ENCODE assay signal across 8 cellular contexts in the genomic region with DNA sequence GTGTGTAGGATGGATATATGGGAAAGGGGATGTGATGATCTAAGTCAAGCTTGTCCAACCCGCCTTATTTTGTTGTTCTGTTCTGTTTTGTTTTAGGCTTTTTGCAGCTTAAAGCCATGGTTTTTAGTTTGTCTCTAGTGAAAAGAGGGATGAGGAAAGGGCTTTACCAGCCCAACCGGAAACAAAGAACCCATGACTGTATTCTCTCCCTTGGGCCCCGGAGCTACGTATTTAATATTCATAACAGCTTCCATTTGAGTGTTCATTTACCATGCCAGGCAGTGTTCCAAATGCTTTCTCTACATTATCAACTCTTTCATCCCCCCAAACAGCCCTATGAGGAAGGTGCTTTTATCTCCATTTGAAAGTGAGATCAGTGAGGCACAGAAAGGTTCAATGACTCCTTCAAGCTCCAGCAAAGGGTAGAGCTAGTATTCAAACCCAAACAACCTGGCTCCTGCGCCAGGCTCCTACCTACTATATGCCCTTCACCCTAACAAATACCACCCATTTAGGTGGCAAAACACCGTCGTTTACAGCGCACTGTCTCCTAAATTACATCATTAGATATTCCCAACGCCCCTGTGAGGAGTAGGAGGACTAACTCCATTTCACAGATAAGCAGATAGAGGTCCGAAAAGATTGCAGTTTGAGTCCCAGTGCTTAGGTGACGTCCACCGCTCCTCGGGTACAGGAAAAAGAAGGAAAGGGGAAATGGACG. TPM values are rescaled to one million over a fixed set of nuclear protein-coding genes. Genes with fewer than 3 reads are reported as not detected.
DNase-seq lines count a peak whose midpoint lies in the region; ATAC-seq and TF ChIP-seq lines count a peak whose summit lies in the region.

No MANE protein-coding gene starts in this region.

- peaks cover 30% of the 10 kb centered on the region for H3K4me1 ChIP-seq in psoas muscle

- peaks cover 2 to 40% of the 10 kb centered on the region in 2 donors for H3K36me3 ChIP-seq in psoas muscle (ENCODE audit: insufficient read depth in 1 of 2, low read depth in 1 of 2)

- no peaks in the 10 kb centered on the region for H3K9me3 ChIP-seq in psoas muscle

- H3K27me3 ChIP-seq in psoas muscle (ENCODE audit: insufficient read depth in 3 of 3, low read length in 2 of 3): no peaks in the 10 kb centered on the region

- H3K27ac ChIP-seq in psoas muscle: peak overlapping the region; percentile 95

- TF ChIP-seq CTCF in fibroblast of villous mesenchyme (IDR thresholded peaks at IDR 0.05; ENCODE audit: insufficient read depth, low read depth, low read length): no peak
- no peak for TF ChIP-seq CTCF in psoas muscle (IDR thresholded peaks at IDR 0.05)

- WGBS in psoas muscle, 3 donors: 8 to 9% (median 9%) methylated on average over 14 of the region's 14 CpGs

- intact Hi-C loops in psoas muscle (cut with DNase I): loop anchor here in 1 of 2 donors (1.0 kb wide), 1 partner anchor 25 kb away; no protein-coding TSS in a partner anchor

- H3K4me3 ChIP-seq in fibroblast of villous mesenchyme (ENCODE audit: low read depth, low read length) (peak overlapping the region; percentile 91), psoas muscle (peak overlapping the region; percentile 84)

- DNase-seq in COLO668 (lab: John Stamatoyannopoulos, UW; ENCODE audit: unreplicated experiment) (peak; percentile 9), fibroblast of villous mesenchyme (ENCODE audit: low read depth) (peak; percentile 59), psoas muscle (no peak), RPMI8226 (no peak)
- DNase-seq in activated CD4-positive, alpha-beta T cell treated with anti-CD3 and anti-CD28 coated beads, Interleukin-2, amount 50 U/mL, for 48 hours: peak; percentile 9 to 21

- ATAC-seq in HG02798 (IDR thresholded peaks at IDR 0.05; ENCODE audit: poor library complexity, unreplicated experiment) (peak; percentile 6), psoas muscle (peak in 3 of 4 donors; percentile 1 to 9 (median 3)), HG02884 (IDR thresholded peaks at IDR 0.05; ENCODE audit: unreplicated experiment) (no peak), HG02885 (IDR thresholded peaks at IDR 0.05; ENCODE audit: poor library complexity, unreplicated experiment) (no peak)

RNA-seq across cellular contexts. Expression of gene GTPBP8, which starts 27.8 kb away (rescaled TPM):
- total RNA-seq in fibroblast of villous mesenchyme (40.6 and 44.9 TPM in 2 replicates), psoas muscle (10 to 100 TPM; 15.4 to 27.9 (median 22.9) TPM)
- polyA plus RNA-seq in psoas muscle: 10 to 100 TPM; 20.1 to 41.9 (median 40.5) TPM

RNA-seq across cellular contexts. Expression of gene CD200R1, which starts 43.7 kb away (rescaled TPM):
- total RNA-seq in fibroblast of villous mesenchyme (under 0.01 TPM in 2 replicates), psoas muscle (under 1 TPM; 0.50 to 0.79 (median 0.60) TPM)
- under 1 TPM; 0.06 to 0.19 (median 0.09) TPM for polyA plus RNA-seq in psoas muscle

Comparison
In these comparisons a context has a peak if more than half of its experiments do, and no peak if none do; other contexts are left out.
1. DNase-seq: peak in COLO668 (single experiment), activated CD4-positive, alpha-beta T cell treated with anti-CD3 and anti-CD28 coated beads, Interleukin-2, amount 50 U/mL, for 48 hours (2 of 2) and fibroblast of villous mesenchyme (single experiment); none in psoas muscle (0 of 2) and RPMI8226 (single experiment).
2. ATAC-seq: peak in HG02798 (single experiment) and psoas muscle (3 of 4); none in HG02884 (single experiment) and HG02885 (single experiment).